1 cellular context compared by ENCODE assay signal in the genomic region with DNA sequence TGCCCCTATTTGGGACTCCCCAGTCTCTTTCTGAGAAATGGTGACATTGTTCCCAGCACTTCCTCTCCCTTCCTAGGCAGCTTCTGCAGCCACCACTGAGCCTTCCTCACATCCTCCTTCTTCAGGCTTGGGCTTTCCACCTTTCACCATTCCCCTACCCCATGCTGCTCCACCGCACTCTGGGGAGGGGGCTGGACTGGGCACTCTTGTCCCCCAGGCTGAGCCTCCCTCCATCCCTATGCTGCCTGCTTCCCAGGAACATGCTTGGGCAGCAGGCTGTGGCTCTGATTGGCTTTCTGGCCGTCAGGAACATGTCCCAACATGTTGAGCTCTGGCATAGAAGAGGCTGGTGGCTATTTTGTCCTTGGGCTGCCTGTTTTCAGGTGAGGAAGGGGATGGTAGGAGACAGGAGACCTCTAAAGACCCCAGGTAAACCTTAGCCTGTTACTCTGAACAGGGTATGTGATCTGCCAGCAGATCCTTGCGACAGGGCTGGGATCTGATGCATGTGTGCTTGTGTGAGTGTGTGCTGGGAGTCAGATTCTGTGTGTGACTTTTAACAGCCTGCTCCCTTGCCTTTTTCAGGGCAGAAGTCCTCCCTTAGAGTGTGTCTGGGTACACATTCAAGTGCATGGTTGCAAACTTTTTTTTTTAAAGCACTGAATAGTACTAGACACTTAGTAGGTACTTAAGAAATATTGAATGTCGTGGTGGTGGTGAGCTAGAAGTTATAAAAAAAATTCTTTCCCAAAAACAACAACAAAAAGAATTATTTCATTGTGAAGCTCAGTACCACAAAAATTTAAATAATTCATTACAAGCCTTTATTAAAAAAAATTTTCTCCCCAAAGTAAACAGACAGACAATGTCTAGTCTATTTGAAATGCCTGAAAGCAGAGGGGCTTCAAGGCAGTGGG.
TF ChIP-seq lines count a peak whose summit lies in the region.

No MANE protein-coding gene starts in this region.

TF ChIP-seq in HCT116, 20 proteins besides CTCF, POLR2A, EP300 and RAD21 (continued from another document):
- TF ChIP-seq, protein P1, sequence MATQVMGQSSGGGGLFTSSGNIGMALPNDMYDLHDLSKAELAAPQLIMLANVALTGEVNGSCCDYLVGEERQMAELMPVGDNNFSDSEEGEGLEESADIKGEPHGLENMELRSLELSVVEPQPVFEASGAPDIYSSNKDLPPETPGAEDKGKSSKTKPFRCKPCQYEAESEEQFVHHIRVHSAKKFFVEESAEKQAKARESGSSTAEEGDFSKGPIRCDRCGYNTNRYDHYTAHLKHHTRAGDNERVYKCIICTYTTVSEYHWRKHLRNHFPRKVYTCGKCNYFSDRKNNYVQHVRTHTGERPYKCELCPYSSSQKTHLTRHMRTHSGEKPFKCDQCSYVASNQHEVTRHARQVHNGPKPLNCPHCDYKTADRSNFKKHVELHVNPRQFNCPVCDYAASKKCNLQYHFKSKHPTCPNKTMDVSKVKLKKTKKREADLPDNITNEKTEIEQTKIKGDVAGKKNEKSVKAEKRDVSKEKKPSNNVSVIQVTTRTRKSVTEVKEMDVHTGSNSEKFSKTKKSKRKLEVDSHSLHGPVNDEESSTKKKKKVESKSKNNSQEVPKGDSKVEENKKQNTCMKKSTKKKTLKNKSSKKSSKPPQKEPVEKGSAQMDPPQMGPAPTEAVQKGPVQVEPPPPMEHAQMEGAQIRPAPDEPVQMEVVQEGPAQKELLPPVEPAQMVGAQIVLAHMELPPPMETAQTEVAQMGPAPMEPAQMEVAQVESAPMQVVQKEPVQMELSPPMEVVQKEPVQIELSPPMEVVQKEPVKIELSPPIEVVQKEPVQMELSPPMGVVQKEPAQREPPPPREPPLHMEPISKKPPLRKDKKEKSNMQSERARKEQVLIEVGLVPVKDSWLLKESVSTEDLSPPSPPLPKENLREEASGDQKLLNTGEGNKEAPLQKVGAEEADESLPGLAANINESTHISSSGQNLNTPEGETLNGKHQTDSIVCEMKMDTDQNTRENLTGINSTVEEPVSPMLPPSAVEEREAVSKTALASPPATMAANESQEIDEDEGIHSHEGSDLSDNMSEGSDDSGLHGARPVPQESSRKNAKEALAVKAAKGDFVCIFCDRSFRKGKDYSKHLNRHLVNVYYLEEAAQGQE (IDR thresholded peaks at IDR 0.05; ENCODE audit: low read depth): no peak
- TF ChIP-seq SP1 (IDR thresholded peaks at IDR 0.05; ENCODE audit: low read depth): no peak
